Comparison of ENCODE assay signal across 26 cellular contexts in the genomic region with DNA sequence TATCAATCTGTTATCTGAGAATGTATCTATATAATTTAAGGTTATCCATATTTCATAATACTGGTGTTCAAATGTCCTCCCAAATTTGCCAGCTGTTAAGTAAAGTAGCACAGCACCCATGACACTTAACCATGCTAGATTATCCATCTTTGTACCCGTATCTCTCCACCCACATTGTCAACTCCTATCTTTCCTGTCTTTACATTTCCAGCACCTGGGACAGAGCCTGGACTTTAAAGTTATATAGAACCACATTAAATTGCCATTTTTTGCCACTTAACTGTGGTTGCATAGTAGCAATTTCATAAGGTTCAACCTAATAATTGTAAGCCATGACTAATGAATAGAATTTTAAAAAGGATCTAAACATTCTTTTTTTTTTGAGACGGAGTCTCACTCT.
"Had no signal": no experiment of that assay in that cellular context is flagged by ENCODE, and none has a peak within 500 bp of the region (broad histone marks: within the 10 kb centered on the region; RNA-seq: fewer than 3 reads in every experiment).

No MANE protein-coding gene starts in this region.

- DNase-seq: colonic mucosa; cortex of kidney; effector CD8-positive, alpha-beta T cell; effector memory CD8-positive, alpha-beta T cell; endodermal cell; erythroblast; esophagus squamous epithelium; foreskin fibroblast; foreskin melanocyte; gastrocnemius medialis; glutamatergic neuron; head of caudate nucleus; heart right ventricle; hippocampal formation; left cardiac atrium; left lung; left ventricle myocardium superior; lower lobe of right lung; mesenchymal stem cell; midbrain had no signal

- H3K4me3 ChIP-seq: colonic mucosa, esophagus squamous epithelium, gastrocnemius medialis, heart right ventricle, left lung, lower lobe of right lung had no signal

- H3K4me3 Mint-ChIP-seq: dendritic cell treated with granulocyte-macrophage colony-stimulating factor and Interleukin-4, amounts not matched to agents 40 ng/mL and 50 ng/mL, for 4 days; effector memory CD8-positive, alpha-beta T cell; endodermal cell had no signal

- H3K27me3 ChIP-seq: colonic mucosa, esophagus squamous epithelium, gastrocnemius medialis, heart right ventricle, left lung had no signal

- H3K4me1 ChIP-seq: colonic mucosa, esophagus squamous epithelium, gastrocnemius medialis, heart right ventricle, left lung, lower lobe of right lung had no signal

- H3K27ac ChIP-seq: colonic mucosa, epithelial cell of prostate, esophagus squamous epithelium, gastrocnemius medialis, heart right ventricle, left lung, lower lobe of right lung had no signal

- H3K27me3 Mint-ChIP-seq: dendritic cell treated with granulocyte-macrophage colony-stimulating factor and Interleukin-4, amounts not matched to agents 40 ng/mL and 50 ng/mL, for 4 days; effector memory CD8-positive, alpha-beta T cell had no signal

- H3K36me3 ChIP-seq: colonic mucosa, esophagus squamous epithelium, gastrocnemius medialis, heart right ventricle, left lung, lower lobe of right lung had no signal

- H3K9me3 Mint-ChIP-seq: dendritic cell treated with granulocyte-macrophage colony-stimulating factor and Interleukin-4, amounts not matched to agents 40 ng/mL and 50 ng/mL, for 4 days; endodermal cell had no signal

- FAIRE-seq: endometrium, islet of Langerhans, keratinocyte had no signal

- H3K27ac Mint-ChIP-seq: dendritic cell treated with granulocyte-macrophage colony-stimulating factor and Interleukin-4, amounts not matched to agents 40 ng/mL and 50 ng/mL, for 4 days; effector memory CD8-positive, alpha-beta T cell; endodermal cell had no signal

- H3K9me3 ChIP-seq: colonic mucosa, esophagus squamous epithelium, gastrocnemius medialis, heart right ventricle, left lung, lower lobe of right lung had no signal

- ATAC-seq: effector memory CD8-positive, alpha-beta T cell; esophagus mucosa; gastrocnemius medialis; heart right ventricle; left cardiac atrium; left lung; left ventricle myocardium superior; lower lobe of right lung had no signal
